ENCODE assay signal across 8 cellular contexts in the genomic region with DNA sequence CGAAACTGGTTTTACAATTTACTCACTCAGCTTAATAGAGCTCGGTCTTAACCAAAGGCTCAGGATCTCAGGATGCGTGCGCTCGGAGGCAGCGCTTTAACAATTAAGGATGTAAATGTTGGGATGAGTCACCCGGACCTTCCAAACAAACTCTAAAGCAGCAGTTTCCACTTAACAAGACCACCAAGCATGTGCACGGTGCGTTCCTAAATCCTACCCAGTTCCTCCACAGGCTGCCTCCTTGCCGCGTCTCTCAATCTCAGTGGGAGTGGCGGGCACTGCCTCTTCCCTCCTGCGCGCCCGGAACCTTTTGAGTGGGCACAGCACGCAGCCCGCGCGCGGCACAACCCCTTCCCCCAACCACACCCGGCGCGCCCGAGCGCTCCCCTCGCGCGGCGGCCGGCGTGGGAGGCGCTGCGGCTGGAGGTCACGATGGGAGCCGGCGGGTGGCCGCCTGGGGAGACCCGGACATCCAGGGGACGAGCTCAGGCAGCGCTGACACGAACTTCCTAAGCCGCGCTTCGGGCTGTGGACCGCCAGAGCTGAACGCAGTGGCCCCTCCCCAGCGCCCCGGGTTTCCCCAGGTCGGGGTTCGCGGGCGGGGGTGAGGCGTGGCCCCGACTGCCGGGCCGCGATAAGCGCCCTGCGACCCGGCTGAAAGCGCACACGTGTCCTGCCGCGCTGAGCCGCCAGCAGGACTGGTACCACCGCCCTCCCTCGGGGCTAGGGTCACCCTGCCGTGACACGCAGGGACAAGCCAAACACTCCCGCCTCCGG. TPM values are rescaled to one million over a fixed set of nuclear protein-coding genes. Genes with fewer than 3 reads are reported as not detected.
A peak's percentile ranks its signal among the peaks of the same experiment; 100 is the strongest.
DNase-seq lines count a peak whose midpoint lies in the region; ATAC-seq and TF ChIP-seq lines count a peak whose summit lies in the region.

ABCG2 (minus strand) TSS at position 280 of the 777 bp plus-strand sequence. CDS start 18,644 bp downstream, outside the sequence.

- peak within 1 kb of the TSS; percentile 60 for H3K9ac ChIP-seq in smooth muscle cell (ENCODE audit: low read depth)

- H3K4me2 ChIP-seq in smooth muscle cell: peak within 1 kb of the TSS; percentile 99

- WGBS in smooth muscle cell (ENCODE audit: low lambda C conversion rate): under 1% methylated on average over 57 of the region's 71 CpGs

- peak within 1 kb of the TSS; percentile 91 for H2AFZ ChIP-seq in smooth muscle cell (ENCODE audit: low read depth)

- no peaks in the 10 kb centered on the region for H3K79me2 ChIP-seq in smooth muscle cell (ENCODE audit: low read depth)

- H3K36me3 ChIP-seq in brain microvascular endothelial cell (replicated peaks): no peaks in the 10 kb centered on the region
- no peaks in the 10 kb centered on the region for H3K36me3 ChIP-seq in smooth muscle cell (ENCODE audit: low read depth)

- H3K4me1 ChIP-seq in smooth muscle cell (ENCODE audit: low read depth): peaks cover 11% of the 10 kb centered on the region

- TF ChIP-seq CTCF in brain microvascular endothelial cell (IDR thresholded peaks at IDR 0.05; ENCODE audit: low read depth, low read length, missing control alignments): no peak
- no peak for TF ChIP-seq CTCF in smooth muscle cell (IDR thresholded peaks at IDR 0.05; ENCODE audit: borderline replicate concordance, insufficient read depth, poor library complexity, severe bottlenecking)

- ATAC-seq in HG03045 (IDR thresholded peaks at IDR 0.05; ENCODE audit: unreplicated experiment): peak; percentile 57
- no peak for ATAC-seq in HG03469 (IDR thresholded peaks at IDR 0.05; ENCODE audit: unreplicated experiment)

- H4K20me1 ChIP-seq in smooth muscle cell (ENCODE audit: low read depth): no peaks in the 10 kb centered on the region

- DNase-seq in activated gamma-delta T cell (lab: John Stamatoyannopoulos, UW) (peak; percentile 15), activated gamma-delta T cell treated with Interleukin-2 at 50 U/mL for 16 hours (no peak), T-helper 2 cell (peak; percentile 12 to 37 (median 19)), brain microvascular endothelial cell (peak; percentile 18), iPS-NIHi7 (ENCODE audit: extremely low spot score) (peak; percentile 58), smooth muscle cell (lab: John Stamatoyannopoulos, UW; ENCODE audit: unreplicated experiment) (peak; percentile 46)

- H3K4me3 ChIP-seq in brain microvascular endothelial cell (ENCODE audit: low read depth, low read length): peak within 1 kb of the TSS; percentile 65
- peak within 1 kb of the TSS; percentile 64 for H3K4me3 ChIP-seq in smooth muscle cell

- H3F3A ChIP-seq in smooth muscle cell (ENCODE audit: low read depth): peaks cover 6% of the 10 kb centered on the region

- H3K27me3 ChIP-seq in brain microvascular endothelial cell (replicated peaks) (no peaks in the 10 kb centered on the region), smooth muscle cell (ENCODE audit: low read depth) (no peaks in the 10 kb centered on the region)

- in situ Hi-C loops in brain microvascular endothelial cell (cut with HindIII; ENCODE audit: low pct_ligation_motif_present, low sequenced_read_pairs): no loop called here

- H3K9me3 ChIP-seq in smooth muscle cell (replicated peaks; ENCODE audit: low read depth): no peaks in the 10 kb centered on the region

- H3K27ac ChIP-seq in brain microvascular endothelial cell (no peak within 1 kb of the TSS), smooth muscle cell (ENCODE audit: low read depth) (no peak within 1 kb of the TSS)

RNA-seq across cellular contexts. Expression of gene ABCG2, which starts in this region (rescaled TPM):
- total RNA-seq in smooth muscle cell: 1.0 and 2.5 TPM in 2 replicates
- polyA plus RNA-seq in smooth muscle cell: 0.26 and 0.42 TPM in 2 replicates
